Comparison of ENCODE assay signal across 1 cellular context in genomic region chr4:123994917-123995316, GRCh38.
TF ChIP-seq lines count a peak whose summit lies in the region.

No MANE protein-coding gene starts in this region.

TF ChIP-seq in H1, 55 proteins besides CTCF, POLR2A, EP300 and RAD21 (continued from another document):
- TF ChIP-seq CBX5 (IDR thresholded peaks at IDR 0.05; ENCODE audit: low read depth, low read length) (no peak), ATF3 (IDR thresholded peaks at IDR 0.05; ENCODE audit: insufficient read depth, low read depth, low read length) (no peak), EGR1 (IDR thresholded peaks at IDR 0.05; ENCODE audit: borderline replicate concordance, low read depth, low read length) (no peak), SUZ12 (IDR thresholded peaks at IDR 0.05; ENCODE audit: low read length) (no peak), TCF12 (IDR thresholded peaks at IDR 0.05; ENCODE audit: low read depth, low read length) (no peak), CHD1 (IDR thresholded peaks at IDR 0.05; ENCODE audit: low read depth, low read length) (no peak)
